Comparison of ENCODE assay signal across 20 cellular contexts in genomic region chr1:35264035-35264434, GRCh38. TPM values are rescaled to one million over a fixed set of nuclear protein-coding genes. Genes with fewer than 3 reads are reported as not detected.
DNase-seq lines count a peak whose midpoint lies in the region; ATAC-seq and TF ChIP-seq lines count a peak whose summit lies in the region.
"Had no signal": no experiment of that assay in that cellular context is flagged by ENCODE, and none has a peak within 500 bp of the region (broad histone marks: within the 10 kb centered on the region; RNA-seq: fewer than 3 reads in every experiment).

No MANE protein-coding gene starts in this region.

- no peak overlapping the region for H3K4me3 ChIP-seq in Panc1 (ENCODE audit: low read depth in 2 of 2, low read length in 2 of 2)
- H3K4me3 ChIP-seq in upper lobe of right lung, result no peak overlapping the region

- peak overlapping the region; percentile 18; the same call in 1 of the 2 replicates for H3K27ac ChIP-seq in Panc1 (ENCODE audit: low read length)
- peak overlapping the region; percentile 27 for H3K27ac ChIP-seq in upper lobe of right lung

- peaks cover 11% of the 10 kb centered on the region; the same call in 1 of the 2 replicates for H3K4me1 ChIP-seq in Panc1 (ENCODE audit: control insufficient read depth, insufficient read depth, low read length)
- peaks cover 12% of the 10 kb centered on the region for H3K4me1 ChIP-seq in upper lobe of right lung
- H3K4me1 ChIP-seq: BE2C had no signal

- TF ChIP-seq CTCF in Panc1 (IDR thresholded peaks at IDR 0.05) (no peak), upper lobe of right lung (IDR thresholded peaks at IDR 0.05) (no peak)

- H3K36me3 ChIP-seq in Panc1 (ENCODE audit: control insufficient read depth, insufficient read depth, low read length) (no peaks in the 10 kb centered on the region; the same call in 1 of the 2 replicates), upper lobe of right lung (no peaks in the 10 kb centered on the region)
- H3K36me3 ChIP-seq: BE2C had no signal

- intact Hi-C loops in Panc1 (cut with micrococcal nuclease; ENCODE audit: unreplicated experiment), result loop anchor here (10.0 kb wide), 1 partner anchor 59 kb away; no protein-coding TSS in a partner anchor
- intact Hi-C loops in upper lobe of right lung (cut with DNase I), result no loop called here

- DNase-seq in DMS53 (lab: John Stamatoyannopoulos, UW) (peak; percentile 48), DMS53 treated with DMSO at 0.1 percent for 48 hours (lab: John Stamatoyannopoulos, UW; ENCODE audit: unreplicated experiment) (no peak), Panc1 (ENCODE audit: low read depth, low spot score) (no peak), left kidney (ENCODE audit: low read depth, low spot score) (peak; percentile 77), upper lobe of right lung (no peak), left lobe of liver (ENCODE audit: low spot score) (no peak), NCI-H345 (lab: John Stamatoyannopoulos, UW) (no peak)
- DNase-seq: 8988T; BE2C; Calu3; CD4-positive, alpha-beta memory T cell; GDM1; NCI-H1417; NCI-H1930; NCI-H510A; NCI-H774; SHP77; SK-N-SH; T-helper 1 cell had no signal

- POLR2A ChIA-PET in Panc1 (lab: Charles Lee), result interaction anchor here (0.7 kb wide), 1 partner anchor 12 kb away, joined by 5 read pairs; no protein-coding TSS in a partner anchor

- H3K9me3 ChIP-seq in Panc1 (ENCODE audit: control insufficient read depth, insufficient read depth, low read depth, low read length) (no peaks in the 10 kb centered on the region), upper lobe of right lung (no peaks in the 10 kb centered on the region)
- H3K9me3 ChIP-seq: BE2C, SK-N-SH had no signal

- in situ Hi-C loops in Panc1 (cut with HindIII; ENCODE audit: low pct_unique_long_range_greater_than_20kb, low sequenced_read_pairs), result no loop called here

- H3K27me3 ChIP-seq in Panc1 (ENCODE audit: control insufficient read depth, insufficient read depth, low read length) (no peaks in the 10 kb centered on the region), upper lobe of right lung (no peaks in the 10 kb centered on the region)
- H3K27me3 ChIP-seq: BE2C had no signal

- no TSS peak for BruUV-seq in Panc1 (replicated peaks; lab: Mats Ljungman, UMichigan)

- CTCF ChIA-PET in Panc1 (lab: Charles Lee), result no interaction called here

- ATAC-seq in Panc1 (no peak), upper lobe of right lung (no peak), HG03354 (IDR thresholded peaks at IDR 0.05; ENCODE audit: poor library complexity, severe bottlenecking, unreplicated experiment) (no peak), left lobe of liver (no peak)

RNA-seq across cellular contexts. Expression of gene ZMYM4, which starts 4.5 kb away (rescaled TPM):
- total RNA-seq in Panc1 (2021; ENCODE audit: unreplicated experiment), result 82.2 TPM
- 29.2 TPM for polyA plus RNA-seq in Panc1 (2012; ENCODE audit: insufficient read length)
- 48.1 TPM for total RNA-seq in upper lobe of right lung
- 14.9 TPM for total RNA-seq in left lobe of liver

Comparison
In these comparisons a context has a peak if more than half of its experiments do, and no peak if none do; other contexts are left out.
1. DNase-seq: peak in DMS53 (single experiment) and left kidney (single experiment); none in DMS53 treated with DMSO at 0.1 percent for 48 hours (single experiment), Panc1 (single experiment), upper lobe of right lung (single experiment), left lobe of liver (single experiment) and NCI-H345 (single experiment).